In the genomic region with DNA sequence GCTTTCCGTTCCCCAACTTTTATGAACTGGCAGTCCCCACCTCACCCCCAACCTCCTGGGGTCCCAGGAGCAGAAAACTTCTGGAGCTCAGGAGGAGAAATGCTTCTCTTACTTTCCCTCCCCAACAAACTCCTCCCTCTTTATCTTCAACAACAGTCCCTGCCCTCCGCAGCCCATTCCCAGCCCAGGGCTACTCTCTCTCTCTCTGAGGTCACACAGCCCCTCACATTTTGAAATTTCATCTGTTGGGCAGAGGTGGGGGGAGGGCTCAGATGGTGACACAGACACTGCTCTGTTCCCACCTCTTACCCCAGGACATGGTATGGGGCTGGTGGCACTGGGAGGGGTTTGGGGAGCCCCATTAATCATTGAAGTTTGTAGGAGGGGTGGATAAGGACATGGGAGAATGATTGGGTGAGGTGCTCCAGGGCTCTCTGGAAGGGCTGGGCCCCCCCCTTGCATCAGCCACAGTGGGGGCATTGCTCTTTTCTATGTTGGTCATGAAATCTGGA, we compare ENCODE assay signal across 12 cellular contexts. TPM values are rescaled to one million over a fixed set of nuclear protein-coding genes. Genes with fewer than 3 reads are reported as not detected.
DNase-seq lines count a peak whose midpoint lies in the region; ATAC-seq, FAIRE-seq and TF ChIP-seq lines count a peak whose summit lies in the region.
"Had no signal": no experiment of that assay in that cellular context is flagged by ENCODE, and none has a peak within 500 bp of the region (broad histone marks: within the 10 kb centered on the region; RNA-seq: fewer than 3 reads in every experiment).

No MANE protein-coding gene starts in this region.

- peak; percentile 48 for FAIRE-seq in GM19239 (lab: Jason Lieb, UNC)
- FAIRE-seq: G401.6 had no signal

- no peak for ATAC-seq in CD4-positive, alpha-beta T cell (ENCODE audit: poor library complexity)
- ATAC-seq in activated CD8-positive, alpha-beta T cell treated with anti-CD3 and anti-CD28 coated beads for 36 hours: peak; percentile 41
- ATAC-seq in memory B cell (ENCODE audit: low read depth) (no peak), SK-N-SH treated with all-trans-retinoic acid at 6 μM for 48 hours (no peak)
- ATAC-seq: left ventricle myocardium superior had no signal

- H3K27ac Mint-ChIP-seq in CD4-positive, alpha-beta T cell: peak overlapping the region; percentile 97
- H3K27ac Mint-ChIP-seq in activated CD8-positive, alpha-beta T cell treated with anti-CD3 and anti-CD28 coated beads for 36 hours: peak overlapping the region; percentile 96
- peak overlapping the region; percentile 94 for H3K27ac Mint-ChIP-seq in memory B cell

- no peak for DNase-seq in CD4-positive, alpha-beta T cell
- no peak for DNase-seq in GM19239 (ENCODE audit: insufficient read length, low spot score)
- DNase-seq in activated CD8-positive, alpha-beta T cell treated with anti-CD3 and anti-CD28 coated beads for 36 hours: peak; percentile 73
- no peak for DNase-seq in memory B cell (ENCODE audit: low spot score in 2 of 2)
- DNase-seq in ovary: no peak
- DNase-seq in DMS114 treated with DMSO at 0.1 percent for 48 hours (lab: John Stamatoyannopoulos, UW; ENCODE audit: unreplicated experiment): no peak
- no peak for DNase-seq in kidney glomerular epithelial cell (lab: John Stamatoyannopoulos, UW)
- DNase-seq: left ventricle myocardium superior had no signal

- H3K4me1 ChIP-seq in ovary (ENCODE audit: insufficient read depth): no peaks in the 10 kb centered on the region

- H3K36me3 Mint-ChIP-seq in CD4-positive, alpha-beta T cell (ENCODE audit: low read depth): peaks cover 51% of the 10 kb centered on the region
- peaks cover 53% of the 10 kb centered on the region for H3K36me3 Mint-ChIP-seq in activated CD8-positive, alpha-beta T cell treated with anti-CD3 and anti-CD28 coated beads for 36 hours (ENCODE audit: low read depth)
- peaks cover 7% of the 10 kb centered on the region for H3K36me3 Mint-ChIP-seq in memory B cell

- no peak for TF ChIP-seq EP300 in ovary (IDR thresholded peaks at IDR 0.05)

- H3K27me3 ChIP-seq in CD4-positive, alpha-beta T cell (ENCODE audit: control insufficient read depth, insufficient read depth, low read length): no peaks in the 10 kb centered on the region
- H3K27me3 ChIP-seq in ovary: no peaks in the 10 kb centered on the region

- TF ChIP-seq CTCF in CD4-positive, alpha-beta T cell (IDR thresholded peaks at IDR 0.05): no peak
- TF ChIP-seq CTCF in activated CD8-positive, alpha-beta T cell treated with anti-CD3 and anti-CD28 coated beads for 36 hours (IDR thresholded peaks at IDR 0.05): no peak
- no peak for TF ChIP-seq CTCF in ovary (IDR thresholded peaks at IDR 0.05)

- H3K27me3 Mint-ChIP-seq in CD4-positive, alpha-beta T cell: no peaks in the 10 kb centered on the region
- H3K27me3 Mint-ChIP-seq in activated CD8-positive, alpha-beta T cell treated with anti-CD3 and anti-CD28 coated beads for 36 hours: no peaks in the 10 kb centered on the region
- no peaks in the 10 kb centered on the region for H3K27me3 Mint-ChIP-seq in memory B cell

- H3K27ac ChIP-seq in CD4-positive, alpha-beta T cell (ENCODE audit: low read depth, low read length): peak overlapping the region; percentile 63
- no peak overlapping the region for H3K27ac ChIP-seq in ovary
- H3K27ac ChIP-seq: coronary artery, SK-N-MC had no signal

- WGBS in ovary, 3 donors: 71 to 79% (median 76%) methylated on average over 2 of the region's 2 CpGs

- H3K4me3 Mint-ChIP-seq in CD4-positive, alpha-beta T cell: peak overlapping the region; percentile 72
- peak overlapping the region; percentile 80 for H3K4me3 Mint-ChIP-seq in activated CD8-positive, alpha-beta T cell treated with anti-CD3 and anti-CD28 coated beads for 36 hours
- peak overlapping the region; percentile 61 for H3K4me3 Mint-ChIP-seq in memory B cell

- intact Hi-C loops in CD4-positive, alpha-beta T cell (cut with DNase I, micrococcal nuclease): loop anchor here in 1 of 2 experiments (2.0 kb wide), 1 partner anchor 29 kb away; no protein-coding TSS in a partner anchor
- intact Hi-C loops in activated CD8-positive, alpha-beta T cell treated with anti-CD3 and anti-CD28 coated beads for 36 hours (cut with micrococcal nuclease): loop anchor here (5.0 kb wide), 1 partner anchor 60 kb away; no protein-coding TSS in a partner anchor
- intact Hi-C loops in ovary (cut with DNase I): no loop called here

- H3K4me3 ChIP-seq in ovary: no peak overlapping the region
- H3K4me3 ChIP-seq: coronary artery, SK-N-MC had no signal

- no peaks in the 10 kb centered on the region for H3K36me3 ChIP-seq in ovary

- no peak for TF ChIP-seq POLR2A in ovary (IDR thresholded peaks at IDR 0.05)

- peaks cover 82% of the 10 kb centered on the region for H3K4me1 Mint-ChIP-seq in CD4-positive, alpha-beta T cell (ENCODE audit: low read depth)
- H3K4me1 Mint-ChIP-seq in activated CD8-positive, alpha-beta T cell treated with anti-CD3 and anti-CD28 coated beads for 36 hours (ENCODE audit: low read depth): peaks cover 65% of the 10 kb centered on the region
- H3K4me1 Mint-ChIP-seq in memory B cell: peaks cover 62% of the 10 kb centered on the region

- H3K9me3 ChIP-seq in CD4-positive, alpha-beta T cell (ENCODE audit: control insufficient read depth, low read length): no peaks in the 10 kb centered on the region
- H3K9me3 ChIP-seq in ovary: no peaks in the 10 kb centered on the region

- POLR2A ChIA-PET in CD4-positive, alpha-beta T cell (lab: Charles Lee): interaction anchor here (0.6 to 14.1 kb wide), 4 partner anchors 13 to 61 kb away, joined by 4 to 512 read pairs (median 214); no protein-coding TSS in a partner anchor
- POLR2A ChIA-PET in activated CD8-positive, alpha-beta T cell treated with anti-CD3 and anti-CD28 coated beads for 36 hours (lab: Charles Lee): interaction anchor here (0.9 to 11.7 kb wide), 4 partner anchors 24 to 142 kb away, joined by 3 to 335 read pairs (median 4); no protein-coding TSS in a partner anchor

- CTCF ChIA-PET in CD4-positive, alpha-beta T cell (lab: Charles Lee): interaction anchor here (0.7 to 9.6 kb wide), 5 partner anchors 13 to 127 kb away, joined by 3 to 117 read pairs (median 4); no protein-coding TSS in a partner anchor
- CTCF ChIA-PET in activated CD8-positive, alpha-beta T cell treated with anti-CD3 and anti-CD28 coated beads for 36 hours (lab: Charles Lee): interaction anchor here (1.6 to 10.1 kb wide), 2 partner anchors 29 to 58 kb away, joined by 4 to 160 read pairs; no protein-coding TSS in a partner anchor

- no peaks in the 10 kb centered on the region for H3K9me3 Mint-ChIP-seq in CD4-positive, alpha-beta T cell
- no peaks in the 10 kb centered on the region for H3K9me3 Mint-ChIP-seq in activated CD8-positive, alpha-beta T cell treated with anti-CD3 and anti-CD28 coated beads for 36 hours
- H3K9me3 Mint-ChIP-seq in memory B cell: no peaks in the 10 kb centered on the region

TF ChIP-seq in SK-N-SH treated with all-trans-retinoic acid at 6 μM for 48 hours, 23 proteins besides CTCF, POLR2A, EP300 and RAD21:
- TF ChIP-seq PPARA (CRISPR knock-in tag; IDR thresholded peaks at IDR 0.05; ENCODE audit: borderline replicate concordance) (no peak), TCF4 (CRISPR knock-in tag; IDR thresholded peaks at IDR 0.05; ENCODE audit: borderline replicate concordance) (no peak), ZNF70 (CRISPR knock-in tag; IDR thresholded peaks at IDR 0.05) (no peak), CSDC2 (CRISPR knock-in tag; IDR thresholded peaks at IDR 0.05) (no peak), SNAI2 (CRISPR knock-in tag; IDR thresholded peaks at IDR 0.05) (no peak)
- TF ChIP-seq, protein P1, sequence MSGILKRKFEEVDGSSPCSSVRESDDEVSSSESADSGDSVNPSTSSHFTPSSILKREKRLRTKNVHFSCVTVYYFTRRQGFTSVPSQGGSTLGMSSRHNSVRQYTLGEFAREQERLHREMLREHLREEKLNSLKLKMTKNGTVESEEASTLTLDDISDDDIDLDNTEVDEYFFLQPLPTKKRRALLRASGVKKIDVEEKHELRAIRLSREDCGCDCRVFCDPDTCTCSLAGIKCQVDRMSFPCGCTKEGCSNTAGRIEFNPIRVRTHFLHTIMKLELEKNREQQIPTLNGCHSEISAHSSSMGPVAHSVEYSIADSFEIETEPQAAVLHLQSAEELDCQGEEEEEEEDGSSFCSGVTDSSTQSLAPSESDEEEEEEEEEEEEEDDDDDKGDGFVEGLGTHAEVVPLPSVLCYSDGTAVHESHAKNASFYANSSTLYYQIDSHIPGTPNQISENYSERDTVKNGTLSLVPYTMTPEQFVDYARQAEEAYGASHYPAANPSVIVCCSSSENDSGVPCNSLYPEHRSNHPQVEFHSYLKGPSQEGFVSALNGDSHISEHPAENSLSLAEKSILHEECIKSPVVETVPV (CRISPR knock-in tag; IDR thresholded peaks at IDR 0.05): no peak
- TF ChIP-seq, protein P2, sequence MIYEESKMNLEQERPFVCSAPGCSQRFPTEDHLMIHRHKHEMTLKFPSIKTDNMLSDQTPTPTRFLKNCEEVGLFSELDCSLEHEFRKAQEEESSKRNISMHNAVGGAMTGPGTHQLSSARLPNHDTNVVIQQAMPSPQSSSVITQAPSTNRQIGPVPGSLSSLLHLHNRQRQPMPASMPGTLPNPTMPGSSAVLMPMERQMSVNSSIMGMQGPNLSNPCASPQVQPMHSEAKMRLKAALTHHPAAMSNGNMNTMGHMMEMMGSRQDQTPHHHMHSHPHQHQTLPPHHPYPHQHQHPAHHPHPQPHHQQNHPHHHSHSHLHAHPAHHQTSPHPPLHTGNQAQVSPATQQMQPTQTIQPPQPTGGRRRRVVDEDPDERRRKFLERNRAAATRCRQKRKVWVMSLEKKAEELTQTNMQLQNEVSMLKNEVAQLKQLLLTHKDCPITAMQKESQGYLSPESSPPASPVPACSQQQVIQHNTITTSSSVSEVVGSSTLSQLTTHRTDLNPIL (CRISPR knock-in tag; IDR thresholded peaks at IDR 0.05; ENCODE audit: low read depth): no peak

RNA-seq across cellular contexts. Expression of a gene that starts 6.0 kb away (rescaled TPM):
- 100 to 1,000 TPM; 202 to 213 TPM for total RNA-seq in CD4-positive, alpha-beta T cell
- total RNA-seq in activated CD8-positive, alpha-beta T cell treated with anti-CD3 and anti-CD28 coated beads for 36 hours: 100 to 1,000 TPM; 152 to 158 TPM
- 1 to 10 TPM; 4.2 to 9.2 (median 8.3) TPM for total RNA-seq in ovary
- 1 to 10 TPM; 3.7 to 6.7 TPM for polyA plus RNA-seq in ovary

Comparison
In these comparisons a context has a peak if more than half of its experiments do, and no peak if none do; other contexts are left out.
1. RNA of a gene that starts 6.0 kb away (total RNA-seq): 202 to 213 TPM in CD4-positive, alpha-beta T cell and 152 to 158 TPM in activated CD8-positive, alpha-beta T cell treated with anti-CD3 and anti-CD28 coated beads for 36 hours; 4.2 to 9.2 TPM in ovary; every median in the first group is over 10 times any median in the second.
2. Peak in every context shown above with its lines, with median percentiles within 50 percentile points of each other: H3K27ac Mint-ChIP-seq and H3K4me3 Mint-ChIP-seq.